8 cellular contexts compared by ENCODE assay signal in genomic region chr1:155324717-155325595, GRCh38. TPM values are rescaled to one million over a fixed set of nuclear protein-coding genes. Genes with fewer than 3 reads are reported as not detected.
DNase-seq lines count a peak whose midpoint lies in the region; ATAC-seq and TF ChIP-seq lines count a peak whose summit lies in the region.

No MANE protein-coding gene starts in this region.

- no peaks in the 10 kb centered on the region for H3K9me3 ChIP-seq in mucosa of descending colon

- no peaks in the 10 kb centered on the region for H3K36me3 ChIP-seq in mucosa of descending colon (ENCODE audit: low read depth)
- H3K36me3 ChIP-seq in urinary bladder (ENCODE audit: insufficient read depth), result no peaks in the 10 kb centered on the region

- peaks cover 2% of the 10 kb centered on the region for H3K27me3 Mint-ChIP-seq in activated naive CD4-positive, alpha-beta T cell treated with anti-CD3 and anti-CD28 coated beads for 36 hours (ENCODE audit: low read depth)
- H3K27me3 Mint-ChIP-seq in T-helper 2 cell treated with Interferon-gamma antibody and Interleukin-4, amounts not matched to agents 5 μg/mL and 100 μg/mL, for 36 hours (ENCODE audit: low read depth), result no peaks in the 10 kb centered on the region

- peak; percentile 57 for TF ChIP-seq CTCF in epithelial cell of esophagus (IDR thresholded peaks at IDR 0.05; ENCODE audit: insufficient read depth, low read depth, low read length, missing control alignments)
- peak; percentile 57 for TF ChIP-seq CTCF in mucosa of descending colon (IDR thresholded peaks at IDR 0.05)

- H3K36me3 Mint-ChIP-seq in activated naive CD4-positive, alpha-beta T cell treated with anti-CD3 and anti-CD28 coated beads for 36 hours (ENCODE audit: low read depth), result peaks cover 8% of the 10 kb centered on the region
- H3K36me3 Mint-ChIP-seq in T-helper 2 cell treated with Interferon-gamma antibody and Interleukin-4, amounts not matched to agents 5 μg/mL and 100 μg/mL, for 36 hours (ENCODE audit: low read depth), result peaks cover 10% of the 10 kb centered on the region

- H3K4me1 ChIP-seq in mucosa of descending colon (ENCODE audit: low read depth) (peaks cover 41% of the 10 kb centered on the region), urinary bladder (ENCODE audit: insufficient read depth) (peaks cover 2% of the 10 kb centered on the region)

- DNase-seq in activated naive CD4-positive, alpha-beta T cell treated with anti-CD3 and anti-CD28 coated beads for 36 hours, result peak; percentile 31
- no peak for DNase-seq in activated naive CD4-positive, alpha-beta T cell treated with Interleukin-2 at 50 U/mL for 16 hours
- peak; percentile 68 for DNase-seq in M059J (ENCODE audit: low read depth)
- no peak for DNase-seq in T-helper 2 cell treated with Interferon-gamma antibody and Interleukin-4, amounts not matched to agents 5 μg/mL and 100 μg/mL, for 36 hours (ENCODE audit: low spot score)
- DNase-seq in epithelial cell of esophagus (ENCODE audit: low read depth), result peak; percentile 61
- peak; percentile 77 to 84 (median 83) for DNase-seq in mucosa of descending colon

- H3K27ac ChIP-seq in urinary bladder (ENCODE audit: low read depth), result peak overlapping the region; percentile 46

- ATAC-seq in mucosa of descending colon, result peak; percentile 21
- no peak for ATAC-seq in GM21619 (IDR thresholded peaks at IDR 0.05; ENCODE audit: unreplicated experiment)

- peak overlapping the region; percentile 86 for H3K4me3 Mint-ChIP-seq in activated naive CD4-positive, alpha-beta T cell treated with anti-CD3 and anti-CD28 coated beads for 36 hours
- H3K4me3 Mint-ChIP-seq in T-helper 2 cell treated with Interferon-gamma antibody and Interleukin-4, amounts not matched to agents 5 μg/mL and 100 μg/mL, for 36 hours, result peak overlapping the region; percentile 86

- peak overlapping the region; percentile 92 for H3K4me3 ChIP-seq in epithelial cell of esophagus (ENCODE audit: low read length)
- H3K4me3 ChIP-seq in mucosa of descending colon, result peak overlapping the region; percentile 76
- peak overlapping the region; percentile 69 for H3K4me3 ChIP-seq in urinary bladder (ENCODE audit: low read depth, low read length)

- intact Hi-C loops in activated naive CD4-positive, alpha-beta T cell treated with anti-CD3 and anti-CD28 coated beads for 36 hours (cut with micrococcal nuclease), result loop anchor here (1.0 to 5.0 kb wide), 5 partner anchors 48 to 266 kb away; partner anchors contain the start of genes ASH1L and HCN3
- intact Hi-C loops in mucosa of descending colon (cut with DNase I, micrococcal nuclease), result loop anchor here (10.0 kb wide), 2 partner anchors 50 to 70 kb away; partner anchors contain the start of genes CLK2 (in 1 of the 2), ENTREP3 (in 1 of the 2) and HCN3 (in 1 of the 2)

- CTCF ChIA-PET in activated naive CD4-positive, alpha-beta T cell treated with anti-CD3 and anti-CD28 coated beads for 36 hours (lab: Charles Lee), result interaction anchor here (0.9 to 9.5 kb wide), 4 partner anchors 12 to 74 kb away, joined by 3 to 118 read pairs (median 6); partner anchors contain the start of gene FDPS

- 7% methylated on average over 59 of the region's 59 CpGs for WGBS in urinary bladder

- peaks cover 33% of the 10 kb centered on the region for H3K4me1 Mint-ChIP-seq in activated naive CD4-positive, alpha-beta T cell treated with anti-CD3 and anti-CD28 coated beads for 36 hours (ENCODE audit: low read depth)
- H3K4me1 Mint-ChIP-seq in T-helper 2 cell treated with Interferon-gamma antibody and Interleukin-4, amounts not matched to agents 5 μg/mL and 100 μg/mL, for 36 hours (ENCODE audit: low read depth), result peaks cover 27% of the 10 kb centered on the region

- no peaks in the 10 kb centered on the region for H3K9me3 Mint-ChIP-seq in activated naive CD4-positive, alpha-beta T cell treated with anti-CD3 and anti-CD28 coated beads for 36 hours
- H3K9me3 Mint-ChIP-seq in T-helper 2 cell treated with Interferon-gamma antibody and Interleukin-4, amounts not matched to agents 5 μg/mL and 100 μg/mL, for 36 hours, result no peaks in the 10 kb centered on the region

- H3K27ac Mint-ChIP-seq in activated naive CD4-positive, alpha-beta T cell treated with anti-CD3 and anti-CD28 coated beads for 36 hours, result no peak overlapping the region
- H3K27ac Mint-ChIP-seq in T-helper 2 cell treated with Interferon-gamma antibody and Interleukin-4, amounts not matched to agents 5 μg/mL and 100 μg/mL, for 36 hours, result peak overlapping the region; percentile 55

RNA-seq across cellular contexts. Expression of gene RUSC1, which starts 4.3 kb away (rescaled TPM):
- total RNA-seq in activated naive CD4-positive, alpha-beta T cell treated with anti-CD3 and anti-CD28 coated beads for 36 hours, result 10 to 100 TPM; 16.8 to 17.2 TPM
- total RNA-seq in M059J (2014; rRNA removed; shearing (Covaris generic)), result 49.0 and 52.9 TPM in 2 replicates
- total RNA-seq in mucosa of descending colon, result 10 to 100 TPM; 58.9 to 79.4 (median 60.6) TPM
- 13.8 TPM for total RNA-seq in urinary bladder
- 36.3 TPM for polyA plus RNA-seq in urinary bladder

RNA-seq across cellular contexts. Expression of gene FDPS, which starts 16.3 kb away (rescaled TPM):
- total RNA-seq in activated naive CD4-positive, alpha-beta T cell treated with anti-CD3 and anti-CD28 coated beads for 36 hours, result 100 to 1,000 TPM; 332 to 333 TPM
- total RNA-seq in M059J (2014; rRNA removed; shearing (Covaris generic)), result 203 and 262 TPM in 2 replicates
- total RNA-seq in mucosa of descending colon (100 to 1,000 TPM; 130 to 244 (median 222) TPM), urinary bladder (73.1 TPM)
- polyA plus RNA-seq in urinary bladder, result 92.6 TPM

RNA-seq across cellular contexts. Expression of gene PKLR, which starts 23.7 kb away (rescaled TPM):
- total RNA-seq in activated naive CD4-positive, alpha-beta T cell treated with anti-CD3 and anti-CD28 coated beads for 36 hours, result not detected
- total RNA-seq in M059J (2014; rRNA removed; shearing (Covaris generic)), result not detected in 2 replicates
- total RNA-seq in mucosa of descending colon (1 to 10 TPM in 2 of 3 donors, under 1 TPM in 1; 0.63 to 2.0 (median 1.5) TPM), urinary bladder (not detected)
- not detected for polyA plus RNA-seq in urinary bladder

RNA-seq across cellular contexts. Expression of gene HCN3, which starts 47.7 kb away (rescaled TPM):
- total RNA-seq in activated naive CD4-positive, alpha-beta T cell treated with anti-CD3 and anti-CD28 coated beads for 36 hours, result 1 to 10 TPM in 1 of 2 experiments, under 1 TPM in 1; 0.79 to 1.6 TPM
- total RNA-seq in M059J (2014; rRNA removed; shearing (Covaris generic)), result 0.66 and 1.7 TPM in 2 replicates
- 10 to 100 TPM; 10.3 to 15.6 (median 10.8) TPM for total RNA-seq in mucosa of descending colon
- total RNA-seq in urinary bladder, result 3.0 TPM
- 3.2 TPM for polyA plus RNA-seq in urinary bladder

RNA-seq across cellular contexts. Expression of gene CLK2, which starts 51.7 kb away (rescaled TPM):
- total RNA-seq in activated naive CD4-positive, alpha-beta T cell treated with anti-CD3 and anti-CD28 coated beads for 36 hours, result 10 to 100 TPM; 52.6 to 54.5 TPM
- total RNA-seq in M059J (2014; rRNA removed; shearing (Covaris generic)), result 15.1 and 15.8 TPM in 2 replicates
- total RNA-seq in mucosa of descending colon (10 to 100 TPM; 43.7 to 51.7 (median 47.8) TPM), urinary bladder (29.7 TPM)
- 42.3 TPM for polyA plus RNA-seq in urinary bladder

Comparison
In these comparisons a context has a peak if more than half of its experiments do, and no peak if none do; other contexts are left out.
1. DNase-seq: peak in activated naive CD4-positive, alpha-beta T cell treated with anti-CD3 and anti-CD28 coated beads for 36 hours (single experiment), M059J (single experiment), epithelial cell of esophagus (single experiment) and mucosa of descending colon (3 of 3); none in activated naive CD4-positive, alpha-beta T cell treated with Interleukin-2 at 50 U/mL for 16 hours (single experiment) and T-helper 2 cell treated with Interferon-gamma antibody and Interleukin-4, amounts not matched to agents 5 μg/mL and 100 μg/mL, for 36 hours (single experiment).
2. Peak in every context shown above with its lines, with median percentiles within 50 percentile points of each other: H3K4me3 ChIP-seq.